ENCODE assay signal across 22 cellular contexts in genomic region chr2:67165141-67165990, GRCh38.
"Had no signal": no experiment of that assay in that cellular context is flagged by ENCODE, and none has a peak within 500 bp of the region (broad histone marks: within the 10 kb centered on the region; RNA-seq: fewer than 3 reads in every experiment).

No MANE protein-coding gene starts in this region.

- H3K27me3 ChIP-seq: esophagus muscularis mucosa, testis, upper lobe of left lung had no signal

- H3K9me3 ChIP-seq: esophagus muscularis mucosa, ovary, testis, upper lobe of left lung had no signal

- H3K36me3 ChIP-seq: esophagus muscularis mucosa, heart right ventricle, left ventricle myocardium inferior, ovary, upper lobe of left lung had no signal

- H3K27ac ChIP-seq: esophagus muscularis mucosa, heart right ventricle, left ventricle myocardium inferior, ovary, testis, upper lobe of left lung had no signal

- ATAC-seq: activated CD8-positive, alpha-beta T cell treated with anti-CD3 and anti-CD28 coated beads for 36 hours; heart right ventricle; naive thymus-derived CD4-positive, alpha-beta T cell; sciatic nerve; stimulated activated effector memory CD8-positive, alpha-beta T cell treated with anti-CD3 and anti-CD28 coated beads, Interleukin-12 subunit alpha, Interleukin-12 subunit beta, amount 100 ng/mL, for 72 hours had no signal

- DNase-seq: activated CD4-positive, alpha-beta T cell treated with anti-CD3 and anti-CD28 coated beads, Interleukin-2, amount 10 ng/mL, durations not matched to agents 24 days and 14 days; activated CD4-positive, CD25-positive, alpha-beta regulatory T cell; activated CD8-positive, alpha-beta T cell treated with anti-CD3 and anti-CD28 coated beads for 36 hours; activated naive CD4-positive, alpha-beta T cell treated with Interleukin-2 at 50 U/mL for 16 hours; activated naive CD8-positive, alpha-beta T cell treated with anti-CD3 and anti-CD28 coated beads, Interleukin-2, amount 10 ng/mL, durations not matched to agents 7 days and 5 days; activated T-cell treated with anti-CD3 and anti-CD28 coated beads, Interleukin-2, amount 50 U/mL, for 24 hours; anterior cingulate cortex; cerebellar nuclear complex; cortex of kidney; heart right ventricle; immature natural killer cell; kidney glomerular epithelial cell; left ventricle myocardium inferior; naive thymus-derived CD4-positive, alpha-beta T cell; ovary; stimulated activated CD4-positive, alpha-beta T cell treated with anti-CD3 and anti-CD28 coated beads, Interleukin-4, amount 100 ng/mL, for 24 hours; testis; upper lobe of left lung had no signal

- H3K4me1 ChIP-seq: heart right ventricle, left ventricle myocardium inferior, testis had no signal

- H3K4me3 ChIP-seq: esophagus muscularis mucosa, heart right ventricle, left ventricle myocardium inferior, ovary, smooth muscle cell, testis, upper lobe of left lung had no signal
